8 cellular contexts compared by ENCODE assay signal in genomic region chr20:46406986-46407670, GRCh38. TPM values are rescaled to one million over a fixed set of nuclear protein-coding genes. Genes with fewer than 3 reads are reported as not detected.
DNase-seq lines count a peak whose midpoint lies in the region; ATAC-seq lines count a peak whose summit lies in the region.

No MANE protein-coding gene starts in this region.

- peaks cover 5% of the 10 kb centered on the region for H3K36me3 Mint-ChIP-seq in natural killer cell treated with Interleukin-12 subunit alpha and Interleukin-12 subunit beta and Interleukin-15 and Interleukin-18, amount 100 ng/mL, for 72 hours

- ATAC-seq in HG03103 (IDR thresholded peaks at IDR 0.05; ENCODE audit: low read depth, unreplicated experiment): peak; percentile 32
- peak; percentile 71 to 83 for ATAC-seq in natural killer cell treated with Interleukin-12 subunit alpha and Interleukin-12 subunit beta and Interleukin-15 and Interleukin-18, amount 100 ng/mL, for 72 hours

- peak overlapping the region; percentile 97 for H3K4me3 Mint-ChIP-seq in natural killer cell treated with Interleukin-12 subunit alpha and Interleukin-12 subunit beta and Interleukin-15 and Interleukin-18, amount 100 ng/mL, for 72 hours

- H3K4me1 Mint-ChIP-seq in natural killer cell treated with Interleukin-12 subunit alpha and Interleukin-12 subunit beta and Interleukin-15 and Interleukin-18, amount 100 ng/mL, for 72 hours (ENCODE audit: low read depth in 2 of 2): peaks cover 53 to 56% of the 10 kb centered on the region in 2 donors

- peak overlapping the region; percentile 85 to 96 for H3K27ac Mint-ChIP-seq in natural killer cell treated with Interleukin-12 subunit alpha and Interleukin-12 subunit beta and Interleukin-15 and Interleukin-18, amount 100 ng/mL, for 72 hours

- H3K9me3 Mint-ChIP-seq in natural killer cell treated with Interleukin-12 subunit alpha and Interleukin-12 subunit beta and Interleukin-15 and Interleukin-18, amount 100 ng/mL, for 72 hours: no peaks in the 10 kb centered on the region

- peak overlapping the region; percentile 42 for H3K27ac ChIP-seq in epithelial cell of prostate

- no peaks in the 10 kb centered on the region for H3K27me3 Mint-ChIP-seq in natural killer cell treated with Interleukin-12 subunit alpha and Interleukin-12 subunit beta and Interleukin-15 and Interleukin-18, amount 100 ng/mL, for 72 hours

- peak; percentile 63 for DNase-seq in DMS 273 (lab: John Stamatoyannopoulos, UW; ENCODE audit: unreplicated experiment)
- DNase-seq in DMS 273 treated with DMSO at 0.1 percent for 48 hours (lab: John Stamatoyannopoulos, UW): no peak
- DNase-seq in NCI-H526 (lab: John Stamatoyannopoulos, UW): peak; percentile 73 to 80
- DNase-seq in activated CD8-positive, alpha-beta memory T cell treated with anti-CD3 and anti-CD28 coated beads for 48 hours (ENCODE audit: low read depth in 2 of 3, low spot score in 2 of 3): peak; percentile 59 to 74 (median 61)
- DNase-seq in epithelial cell of prostate (ENCODE audit: low read depth, low spot score): no peak
- peak; percentile 88 for DNase-seq in natural killer cell treated with Interleukin-12 subunit alpha and Interleukin-12 subunit beta and Interleukin-15 and Interleukin-18, amount 100 ng/mL, for 72 hours (ENCODE audit: low spot score)
- peak; percentile 94 for DNase-seq in stimulated activated naive CD4-positive, alpha-beta T cell treated with Interleukin-2 at 50 U/mL for 16 hours (lab: John Stamatoyannopoulos, UW)

RNA-seq across cellular contexts. Expression of gene ELMO2, which starts 0.7 kb away (rescaled TPM):
- 100 to 1,000 TPM in 1 of 2 donors, 10 to 100 TPM in 1; 92.3 to 100 TPM for total RNA-seq in natural killer cell treated with Interleukin-12 subunit alpha and Interleukin-12 subunit beta and Interleukin-15 and Interleukin-18, amount 100 ng/mL, for 72 hours

Comparison
In these comparisons a context has a peak if more than half of its experiments do, and no peak if none do; other contexts are left out.
1. DNase-seq: peak in DMS 273 (single experiment), NCI-H526 (2 of 2), activated CD8-positive, alpha-beta memory T cell treated with anti-CD3 and anti-CD28 coated beads for 48 hours (3 of 3), natural killer cell treated with Interleukin-12 subunit alpha and Interleukin-12 subunit beta and Interleukin-15 and Interleukin-18, amount 100 ng/mL, for 72 hours (single experiment) and stimulated activated naive CD4-positive, alpha-beta T cell treated with Interleukin-2 at 50 U/mL for 16 hours (single experiment); none in DMS 273 treated with DMSO at 0.1 percent for 48 hours (single experiment) and epithelial cell of prostate (single experiment).